17 cellular contexts compared by ENCODE assay signal in the genomic region with DNA sequence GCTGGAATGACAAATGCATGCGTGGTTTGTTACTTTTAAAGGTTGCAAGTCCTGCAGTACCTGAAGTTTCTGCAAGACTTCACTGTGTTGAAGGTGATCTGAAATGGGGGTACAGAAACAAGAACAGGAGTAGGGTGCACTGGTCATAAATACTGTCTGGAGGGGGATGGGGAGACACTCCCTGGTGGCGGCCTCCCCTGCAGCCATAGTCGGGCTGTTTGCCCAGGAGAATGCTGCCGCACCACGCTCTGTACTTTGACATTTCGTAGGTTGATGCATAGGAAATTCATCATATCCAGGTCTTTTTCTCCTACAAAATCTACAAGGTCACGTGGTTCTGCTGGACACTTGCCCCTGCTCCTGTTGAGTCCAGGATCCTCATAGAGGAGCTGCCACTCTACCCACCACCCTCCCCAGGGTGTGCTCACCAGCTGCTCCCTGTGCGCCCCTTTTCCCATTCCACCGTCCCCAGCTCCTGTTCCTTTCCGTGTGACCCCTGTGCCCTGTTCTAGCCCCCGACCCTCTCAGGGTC.
DNase-seq lines count a peak whose midpoint lies in the region; ATAC-seq and TF ChIP-seq lines count a peak whose summit lies in the region.
"Had no signal": no experiment of that assay in that cellular context is flagged by ENCODE, and none has a peak within 500 bp of the region (broad histone marks: within the 10 kb centered on the region; RNA-seq: fewer than 3 reads in every experiment).

No MANE protein-coding gene starts in this region.

- peak; percentile 42 for ATAC-seq in stimulated activated memory B cell treated with anti-CD40 and anti-IgM and Interleukin-4, amounts not matched to agents 10 μg/mL and 1 μg/mL and 100 μg/mL, for 72 hours
- ATAC-seq in HG02970 (IDR thresholded peaks at IDR 0.05; ENCODE audit: low FRiP score, unreplicated experiment): no peak

- no peaks in the 10 kb centered on the region for H3K9me3 Mint-ChIP-seq in activated naive CD4-positive, alpha-beta T cell treated with anti-CD3 and anti-CD28 coated beads, Interleukin-2, amount 10 ng/mL, durations not matched to agents 7 days and 5 days
- no peaks in the 10 kb centered on the region for H3K9me3 Mint-ChIP-seq in nephron
- no peaks in the 10 kb centered on the region for H3K9me3 Mint-ChIP-seq in stimulated activated memory B cell treated with anti-CD40 and anti-IgM and Interleukin-4, amounts not matched to agents 10 μg/mL and 1 μg/mL and 100 μg/mL, for 72 hours

- peak overlapping the region; percentile 21 for H3K27ac Mint-ChIP-seq in activated naive CD4-positive, alpha-beta T cell treated with anti-CD3 and anti-CD28 coated beads, Interleukin-2, amount 10 ng/mL, durations not matched to agents 7 days and 5 days
- H3K27ac Mint-ChIP-seq in nephron: peak overlapping the region; percentile 60 to 94 (median 93)
- H3K27ac Mint-ChIP-seq in stimulated activated memory B cell treated with anti-CD40 and anti-IgM and Interleukin-4, amounts not matched to agents 10 μg/mL and 1 μg/mL and 100 μg/mL, for 72 hours: no peak overlapping the region

- H3K4me1 Mint-ChIP-seq in activated naive CD4-positive, alpha-beta T cell treated with anti-CD3 and anti-CD28 coated beads, Interleukin-2, amount 10 ng/mL, durations not matched to agents 7 days and 5 days: no peaks in the 10 kb centered on the region
- H3K4me1 Mint-ChIP-seq in nephron: peaks cover 86% of the 10 kb centered on the region
- H3K4me1 Mint-ChIP-seq in stimulated activated memory B cell treated with anti-CD40 and anti-IgM and Interleukin-4, amounts not matched to agents 10 μg/mL and 1 μg/mL and 100 μg/mL, for 72 hours: no peaks in the 10 kb centered on the region

- peaks cover 73% of the 10 kb centered on the region for H3K36me3 Mint-ChIP-seq in activated naive CD4-positive, alpha-beta T cell treated with anti-CD3 and anti-CD28 coated beads, Interleukin-2, amount 10 ng/mL, durations not matched to agents 7 days and 5 days
- peaks cover 59% of the 10 kb centered on the region for H3K36me3 Mint-ChIP-seq in nephron (ENCODE audit: low read depth)
- H3K36me3 Mint-ChIP-seq in stimulated activated memory B cell treated with anti-CD40 and anti-IgM and Interleukin-4, amounts not matched to agents 10 μg/mL and 1 μg/mL and 100 μg/mL, for 72 hours: no peaks in the 10 kb centered on the region

- H3K27ac ChIP-seq in adrenal gland: peak overlapping the region in 4 of 5 donors; percentile 25 to 90 (median 74)
- H3K27ac ChIP-seq: Peyer's patch had no signal

- intact Hi-C loops in adrenal gland (cut with DNase I): loop anchor here in 1 of 2 donors (5.0 kb wide), 1 partner anchor 99 kb away; no protein-coding TSS in a partner anchor

- H3K36me3 ChIP-seq in adrenal gland (replicated peaks in 1 of 2): peaks cover 0 to 10% of the 10 kb centered on the region in 2 donors
- H3K36me3 ChIP-seq: HAP-1 had no signal

- CTCF ChIA-PET in activated naive CD4-positive, alpha-beta T cell treated with anti-CD3 and anti-CD28 coated beads, Interleukin-2, amount 10 ng/mL, durations not matched to agents 7 days and 5 days (lab: Charles Lee): interaction anchor here (1.2 to 1.9 kb wide), 2 partner anchors 23 to 40 kb away, joined by 4 read pairs; no protein-coding TSS in a partner anchor

- 74 to 87% (median 78%) methylated on average over 11 of the region's 11 CpGs for WGBS in adrenal gland, 4 donors

- H3K9me3 ChIP-seq in adrenal gland (replicated peaks in 1 of 3): no peaks in the 10 kb centered on the region
- H3K9me3 ChIP-seq: BLaER1 treated with 17β-estradiol and CSF1 and Interleukin-3, amounts not matched to agents 10 nM and 100 nM; HAP-1; Peyer's patch had no signal

- H3K27me3 ChIP-seq in adrenal gland: no peaks in the 10 kb centered on the region
- H3K27me3 ChIP-seq: BLaER1 treated with 17β-estradiol and CSF1 and Interleukin-3, amounts not matched to agents 10 nM and 100 nM; Peyer's patch had no signal

- no peak for TF ChIP-seq CTCF in adrenal gland (IDR thresholded peaks at IDR 0.05)
- TF ChIP-seq CTCF in nephron (IDR thresholded peaks at IDR 0.05; ENCODE audit: unreplicated experiment in 3 of 3): no peak

- no peak overlapping the region for H3K4me3 Mint-ChIP-seq in activated naive CD4-positive, alpha-beta T cell treated with anti-CD3 and anti-CD28 coated beads, Interleukin-2, amount 10 ng/mL, durations not matched to agents 7 days and 5 days
- no peak overlapping the region for H3K4me3 Mint-ChIP-seq in nephron
- no peak overlapping the region for H3K4me3 Mint-ChIP-seq in stimulated activated memory B cell treated with anti-CD40 and anti-IgM and Interleukin-4, amounts not matched to agents 10 μg/mL and 1 μg/mL and 100 μg/mL, for 72 hours

- no peak for DNase-seq in activated naive CD4-positive, alpha-beta T cell treated with anti-CD3 and anti-CD28 coated beads, Interleukin-2, amount 10 ng/mL, durations not matched to agents 7 days and 5 days
- DNase-seq in activated naive CD4-positive, alpha-beta T cell (lab: John Stamatoyannopoulos, UW): no peak
- DNase-seq in adrenal gland: peak in 1 of 7 donors; percentile 43
- no peak for DNase-seq in NCI-H2107 treated with DMSO at 0.1 percent for 48 hours (lab: John Stamatoyannopoulos, UW; ENCODE audit: unreplicated experiment)
- no peak for DNase-seq in middle frontal gyrus (ENCODE audit: extremely low spot score, low spot score)
- DNase-seq: 8988T, IMR-90, Kasumi-1, NCI-H187 treated with DMSO at 0.1 percent for 48 hours, NCI-H510A treated with DMSO at 0.1 percent for 48 hours, Peyer's patch, SHP77 had no signal

- peaks cover 57 to 84% of the 10 kb centered on the region in 2 donors for H3K4me1 ChIP-seq in adrenal gland (replicated peaks in 1 of 2)
- H3K4me1 ChIP-seq: HAP-1, Peyer's patch had no signal

- no peaks in the 10 kb centered on the region for H3K27me3 Mint-ChIP-seq in activated naive CD4-positive, alpha-beta T cell treated with anti-CD3 and anti-CD28 coated beads, Interleukin-2, amount 10 ng/mL, durations not matched to agents 7 days and 5 days
- H3K27me3 Mint-ChIP-seq in nephron (ENCODE audit: low read depth): peaks cover 4% of the 10 kb centered on the region
- H3K27me3 Mint-ChIP-seq in stimulated activated memory B cell treated with anti-CD40 and anti-IgM and Interleukin-4, amounts not matched to agents 10 μg/mL and 1 μg/mL and 100 μg/mL, for 72 hours: no peaks in the 10 kb centered on the region

- no peak for TF ChIP-seq POLR2A in adrenal gland (IDR thresholded peaks at IDR 0.05)

- H3K4me3 ChIP-seq in adrenal gland: no peak overlapping the region
- H3K4me3 ChIP-seq: BLaER1 treated with 17β-estradiol and CSF1 and Interleukin-3, amounts not matched to agents 10 nM and 100 nM; HAP-1; Peyer's patch had no signal
